Comparison of ENCODE assay signal across 8 cellular contexts in the genomic region with DNA sequence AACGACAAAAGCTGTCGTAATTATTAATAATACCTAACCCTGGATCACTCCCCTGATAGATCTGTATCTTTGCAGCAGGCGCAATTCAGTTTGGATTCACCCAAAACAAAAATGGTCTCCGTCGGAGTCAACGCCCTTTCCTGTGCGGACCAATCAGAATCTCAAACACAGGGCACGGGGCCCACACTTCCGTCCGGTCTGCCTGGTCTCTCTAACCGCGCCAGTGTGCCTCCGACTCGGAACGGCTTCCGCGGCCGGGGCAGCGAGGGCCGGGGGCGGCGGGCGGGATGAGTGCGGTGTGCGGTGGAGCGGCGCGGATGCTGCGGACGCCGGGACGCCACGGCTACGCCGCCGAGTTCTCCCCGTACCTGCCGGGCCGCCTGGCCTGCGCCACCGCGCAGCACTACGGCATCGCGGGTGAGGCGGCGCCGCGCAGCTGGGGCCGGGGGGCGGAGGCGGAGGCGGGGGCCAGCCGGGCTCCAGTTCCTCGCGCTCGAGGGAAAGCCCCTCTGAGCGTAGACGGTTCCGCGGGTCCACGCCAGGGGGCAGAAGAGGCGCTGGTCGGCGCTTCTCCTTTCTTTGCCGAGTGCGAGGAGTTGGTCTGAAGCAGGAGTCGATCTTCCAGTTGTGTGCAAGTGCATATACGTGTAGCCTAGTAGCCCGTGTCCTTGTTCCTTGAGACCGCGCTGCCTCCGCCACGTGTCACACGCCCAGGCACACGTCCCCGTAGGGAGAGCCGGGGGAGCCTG. TPM values are rescaled to one million over a fixed set of nuclear protein-coding genes. Genes with fewer than 3 reads are reported as not detected.
DNase-seq lines count a peak whose midpoint lies in the region; ATAC-seq and TF ChIP-seq lines count a peak whose summit lies in the region.

PEX7 (plus strand) TSS at position 214 of the 749 bp plus-strand sequence; CDS start at position 288, 74 bp downstream.

- H3K27me3 Mint-ChIP-seq in CD8-positive, alpha-beta T cell (ENCODE audit: low read depth), result peaks cover 3% of the 10 kb centered on the region
- H3K27me3 Mint-ChIP-seq in activated CD4-positive, alpha-beta memory T cell treated with anti-CD3 and anti-CD28 coated beads, Interleukin-2, amount 10 ng/mL, durations not matched to agents 7 days and 5 days, result peaks cover 7% of the 10 kb centered on the region

- no peaks in the 10 kb centered on the region for H3K36me3 ChIP-seq in CD8-positive, alpha-beta T cell (ENCODE audit: insufficient read depth, low read length)

- 0 to 1% methylated on average over 18 to 46 of the region's 78 CpGs for WGBS in lower leg skin, 2 donors

- peak; percentile 91 for ATAC-seq in CD8-positive, alpha-beta T cell
- ATAC-seq in GM19438 (IDR thresholded peaks at IDR 0.05; ENCODE audit: low read depth, unreplicated experiment), result peak; percentile 100
- peak; percentile 97 for ATAC-seq in HG03571 (IDR thresholded peaks at IDR 0.05; ENCODE audit: unreplicated experiment)

- DNase-seq in CD8-positive, alpha-beta T cell, result peak; percentile 76 to 91 (median 82)
- DNase-seq in NCI-H748 treated with DMSO at 0.1 percent for 48 hours (lab: John Stamatoyannopoulos, UW) (peak; percentile 82), ecto neural progenitor cell (ENCODE audit: low spot score) (peak; percentile 92), lower leg skin (ENCODE audit: low spot score in 2 of 2) (peak; percentile 92 to 98)
- DNase-seq in activated CD4-positive, alpha-beta memory T cell treated with anti-CD3 and anti-CD28 coated beads, Interleukin-2, amount 10 ng/mL, durations not matched to agents 7 days and 5 days, result peak; percentile 90
- peak; percentile 81 to 86 for DNase-seq in stimulated activated CD4-positive, alpha-beta T cell treated with anti-CD3 and anti-CD28 coated beads, Interleukin-4, amount 100 ng/mL, for 4 hours

- no peaks in the 10 kb centered on the region for H3K27me3 ChIP-seq in CD8-positive, alpha-beta T cell (ENCODE audit: insufficient read depth, low read length)

- peak within 1 kb of the TSS; percentile 93 for H3K4me3 Mint-ChIP-seq in CD8-positive, alpha-beta T cell
- H3K4me3 Mint-ChIP-seq in activated CD4-positive, alpha-beta memory T cell treated with anti-CD3 and anti-CD28 coated beads, Interleukin-2, amount 10 ng/mL, durations not matched to agents 7 days and 5 days, result peak within 1 kb of the TSS; percentile 82

- CTCF ChIA-PET in CD8-positive, alpha-beta T cell (lab: Charles Lee), result interaction anchor here (0.7 to 2.1 kb wide), 6 partner anchors 9 to 534 kb away, joined by 3 to 9 read pairs (median 4); partner anchors contain the start of gene MAP3K5
- CTCF ChIA-PET in activated CD4-positive, alpha-beta memory T cell treated with anti-CD3 and anti-CD28 coated beads, Interleukin-2, amount 10 ng/mL, durations not matched to agents 7 days and 5 days (lab: Charles Lee), result interaction anchor here (0.7 to 2.8 kb wide), 7 partner anchors 10 to 215 kb away, joined by 3 to 19 read pairs (median 3); partner anchors contain the start of gene MAP3K5

- peak; percentile 68 for TF ChIP-seq CTCF in CD8-positive, alpha-beta T cell (IDR thresholded peaks at IDR 0.05)
- TF ChIP-seq CTCF in lower leg skin (IDR thresholded peaks at IDR 0.05), result no peak

- no peak for TF ChIP-seq POLR2A in lower leg skin (IDR thresholded peaks at IDR 0.05)

- H3K27ac ChIP-seq in CD8-positive, alpha-beta T cell (ENCODE audit: low read depth, low read length), result peak within 1 kb of the TSS; percentile 82

- POLR2A ChIA-PET in CD8-positive, alpha-beta T cell (lab: Charles Lee), result interaction anchor here (0.6 to 2.9 kb wide), 5 partner anchors 14 to 533 kb away, joined by 3 to 31 read pairs (median 4); partner anchors contain the start of genes BCLAF1 and MAP3K5
- POLR2A ChIA-PET in activated CD4-positive, alpha-beta memory T cell treated with anti-CD3 and anti-CD28 coated beads, Interleukin-2, amount 10 ng/mL, durations not matched to agents 7 days and 5 days (lab: Charles Lee), result interaction anchor here (0.9 to 1.5 kb wide), 6 partner anchors 98 to 533 kb away, joined by 3 to 5 read pairs (median 3); partner anchors contain the start of gene BCLAF1

- H3K9me3 ChIP-seq in CD8-positive, alpha-beta T cell (ENCODE audit: low read length), result no peaks in the 10 kb centered on the region

- H3K4me3 ChIP-seq in CD8-positive, alpha-beta T cell (ENCODE audit: low read depth, low read length), result peak within 1 kb of the TSS; percentile 57
- H3K4me3 ChIP-seq in lower leg skin (ENCODE audit: low read depth, poor library complexity, severe bottlenecking), result peak within 1 kb of the TSS; percentile 66

- H3K4me1 Mint-ChIP-seq in CD8-positive, alpha-beta T cell (ENCODE audit: low read depth), result peaks cover 30% of the 10 kb centered on the region
- H3K4me1 Mint-ChIP-seq in activated CD4-positive, alpha-beta memory T cell treated with anti-CD3 and anti-CD28 coated beads, Interleukin-2, amount 10 ng/mL, durations not matched to agents 7 days and 5 days, result peaks cover 18% of the 10 kb centered on the region

- H3K36me3 Mint-ChIP-seq in CD8-positive, alpha-beta T cell, result peaks cover 25% of the 10 kb centered on the region
- H3K36me3 Mint-ChIP-seq in activated CD4-positive, alpha-beta memory T cell treated with anti-CD3 and anti-CD28 coated beads, Interleukin-2, amount 10 ng/mL, durations not matched to agents 7 days and 5 days (ENCODE audit: low read depth), result peaks cover 19% of the 10 kb centered on the region

- H3K9me3 Mint-ChIP-seq in CD8-positive, alpha-beta T cell, result no peaks in the 10 kb centered on the region
- H3K9me3 Mint-ChIP-seq in activated CD4-positive, alpha-beta memory T cell treated with anti-CD3 and anti-CD28 coated beads, Interleukin-2, amount 10 ng/mL, durations not matched to agents 7 days and 5 days, result no peaks in the 10 kb centered on the region

- intact Hi-C loops in CD8-positive, alpha-beta T cell (cut with DNase I, micrococcal nuclease), result loop anchor here (1.0 to 10.0 kb wide), 9 partner anchors 30 to 1582 kb away; partner anchors contain the start of genes IFNGR1 (in 2 of the 2), MAP3K5 (in 2 of the 2) and HEBP2 (in 1 of the 2)
- intact Hi-C loops in lower leg skin (cut with DNase I; ENCODE audit: low total_unique reads), result no loop called here

- peaks cover 14% of the 10 kb centered on the region for H3K4me1 ChIP-seq in CD8-positive, alpha-beta T cell (ENCODE audit: insufficient read depth, low read length)

- H3K27ac Mint-ChIP-seq in CD8-positive, alpha-beta T cell, result peak within 1 kb of the TSS; percentile 95
- peak within 1 kb of the TSS; percentile 67 for H3K27ac Mint-ChIP-seq in activated CD4-positive, alpha-beta memory T cell treated with anti-CD3 and anti-CD28 coated beads, Interleukin-2, amount 10 ng/mL, durations not matched to agents 7 days and 5 days

RNA-seq across cellular contexts. Expression of gene PEX7, which starts in this region (rescaled TPM):
- total RNA-seq in CD8-positive, alpha-beta T cell, result 1 to 10 TPM; 2.6 to 2.8 TPM
- total RNA-seq in activated CD4-positive, alpha-beta memory T cell treated with anti-CD3 and anti-CD28 coated beads, Interleukin-2, amount 10 ng/mL, durations not matched to agents 7 days and 5 days, result 1 to 10 TPM; 4.5 to 4.8 TPM
- total RNA-seq in lower leg skin, result 10 to 100 TPM; 15.2 to 21.5 (median 21.2) TPM

Comparison
In these comparisons a context has a peak if more than half of its experiments do, and no peak if none do; other contexts are left out.
1. Peak in every context shown above with its lines: DNase-seq, ATAC-seq, H3K4me3 ChIP-seq and H3K27ac ChIP-seq.